In the genomic region with DNA sequence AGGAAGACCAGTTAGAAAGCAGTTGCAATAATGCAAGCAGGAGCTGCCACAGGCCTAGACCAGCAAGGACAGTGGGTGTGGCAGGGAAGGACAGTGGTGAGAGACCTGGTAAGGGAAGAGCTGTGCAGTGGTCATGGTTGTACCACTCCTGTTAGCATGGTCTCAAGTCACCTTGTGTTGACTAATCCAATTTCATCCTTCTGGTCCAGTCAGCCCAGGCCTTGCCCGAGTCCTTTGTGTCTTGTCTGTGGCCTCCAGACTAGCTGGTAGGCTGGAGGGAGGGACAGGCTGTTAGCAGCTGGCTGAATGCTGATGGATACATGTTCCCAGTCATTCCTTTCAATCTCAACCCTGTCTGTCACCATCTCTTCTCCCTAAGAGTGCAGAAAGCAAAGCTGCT, we compare ENCODE assay signal across 27 cellular contexts.
"Had no signal": no experiment of that assay in that cellular context is flagged by ENCODE, and none has a peak within 500 bp of the region (broad histone marks: within the 10 kb centered on the region; RNA-seq: fewer than 3 reads in every experiment).

No MANE protein-coding gene starts in this region.

- H3K4me3 ChIP-seq: pancreas, right lobe of liver, smooth muscle cell, suprapubic skin, transverse colon, vagina had no signal

- H3K27ac Mint-ChIP-seq: effector memory CD8-positive, alpha-beta T cell; immature natural killer cell; naive thymus-derived CD4-positive, alpha-beta T cell; nephron; stimulated activated naive CD8-positive, alpha-beta T cell treated with anti-CD3 and anti-CD28 coated beads, Interleukin-15, amount 100 ng/mL, for 72 hours had no signal

- H3K27me3 ChIP-seq: pancreas, right lobe of liver, suprapubic skin, transverse colon, vagina had no signal

- H3K4me1 Mint-ChIP-seq: immature natural killer cell; nephron; stimulated activated naive CD8-positive, alpha-beta T cell treated with anti-CD3 and anti-CD28 coated beads, Interleukin-15, amount 100 ng/mL, for 72 hours had no signal

- DNase-seq: cortex of kidney; effector memory CD8-positive, alpha-beta T cell; erythroblast; hypothalamus; immature natural killer cell; islet precursor cell; kidney glomerular epithelial cell; left colon; mammary epithelial cell; mesendoderm; midbrain; naive thymus-derived CD4-positive, alpha-beta T cell; occipital lobe; pancreas; retina; right lobe of liver; stimulated activated CD4-positive, alpha-beta T cell treated with anti-CD3 and anti-CD28 coated beads, Interleukin-12 subunit alpha, Interleukin-12 subunit beta, amount 100 ng/mL, for 4 hours; stimulated activated CD4-positive, alpha-beta T cell treated with anti-CD3 and anti-CD28 coated beads, Interleukin-1b, Interleukin-23, amount 100 ng/mL, for 48 hours; stimulated activated CD4-positive, alpha-beta T cell treated with anti-CD3 and anti-CD28 coated beads, Interleukin-4, amount 100 ng/mL, for 1 hour; stimulated activated CD8-positive, alpha-beta memory T cell treated with anti-CD3 and anti-CD28 coated beads, Interleukin-4, amount 100 ng/mL, for 48 hours; stimulated activated naive CD4-positive, alpha-beta T cell; stimulated activated naive CD8-positive, alpha-beta T cell treated with anti-CD3 and anti-CD28 coated beads, Interleukin-15, amount 100 ng/mL, for 72 hours; transverse colon had no signal

- ATAC-seq: effector memory CD8-positive, alpha-beta T cell; left colon; naive thymus-derived CD4-positive, alpha-beta T cell; pancreas; right lobe of liver; stimulated activated naive CD8-positive, alpha-beta T cell treated with anti-CD3 and anti-CD28 coated beads, Interleukin-15, amount 100 ng/mL, for 72 hours had no signal

- H3K27ac ChIP-seq: pancreas, right lobe of liver, suprapubic skin, transverse colon, vagina had no signal

- H3K4me3 Mint-ChIP-seq: effector memory CD8-positive, alpha-beta T cell; immature natural killer cell; naive thymus-derived CD4-positive, alpha-beta T cell; nephron; stimulated activated naive CD8-positive, alpha-beta T cell treated with anti-CD3 and anti-CD28 coated beads, Interleukin-15, amount 100 ng/mL, for 72 hours had no signal

- H3K4me1 ChIP-seq: pancreas, right lobe of liver, suprapubic skin, transverse colon, vagina had no signal

- H3K36me3 ChIP-seq: pancreas, right lobe of liver, suprapubic skin, transverse colon, vagina had no signal

- H3K9me3 ChIP-seq: pancreas, right lobe of liver, vagina had no signal
